ENCODE assay signal across 1 cellular context in the genomic region with DNA sequence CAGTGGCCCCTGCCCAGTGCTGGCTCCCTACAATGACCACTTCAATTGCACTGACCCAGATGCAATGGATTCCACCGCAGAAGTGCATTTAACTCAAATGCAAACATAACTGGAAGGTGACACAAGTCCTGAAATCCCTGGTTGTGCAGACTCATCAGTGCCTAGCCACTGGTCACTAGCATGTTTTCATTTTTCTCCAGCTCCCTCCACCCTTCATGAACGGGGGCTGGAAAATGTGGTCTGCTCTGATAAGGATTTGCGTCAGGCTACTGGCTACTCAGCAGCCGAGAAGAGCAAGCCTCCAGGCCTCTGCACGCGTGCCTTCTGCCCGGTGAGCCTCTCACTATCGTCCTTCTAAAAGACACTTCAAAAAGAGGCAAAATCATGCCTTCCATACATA.
TF ChIP-seq lines count a peak whose summit lies in the region.

No MANE protein-coding gene starts in this region.

TF ChIP-seq in K562, 482 proteins besides CTCF, POLR2A, EP300 and RAD21 (continued from another document):
- TF ChIP-seq, protein P1, sequence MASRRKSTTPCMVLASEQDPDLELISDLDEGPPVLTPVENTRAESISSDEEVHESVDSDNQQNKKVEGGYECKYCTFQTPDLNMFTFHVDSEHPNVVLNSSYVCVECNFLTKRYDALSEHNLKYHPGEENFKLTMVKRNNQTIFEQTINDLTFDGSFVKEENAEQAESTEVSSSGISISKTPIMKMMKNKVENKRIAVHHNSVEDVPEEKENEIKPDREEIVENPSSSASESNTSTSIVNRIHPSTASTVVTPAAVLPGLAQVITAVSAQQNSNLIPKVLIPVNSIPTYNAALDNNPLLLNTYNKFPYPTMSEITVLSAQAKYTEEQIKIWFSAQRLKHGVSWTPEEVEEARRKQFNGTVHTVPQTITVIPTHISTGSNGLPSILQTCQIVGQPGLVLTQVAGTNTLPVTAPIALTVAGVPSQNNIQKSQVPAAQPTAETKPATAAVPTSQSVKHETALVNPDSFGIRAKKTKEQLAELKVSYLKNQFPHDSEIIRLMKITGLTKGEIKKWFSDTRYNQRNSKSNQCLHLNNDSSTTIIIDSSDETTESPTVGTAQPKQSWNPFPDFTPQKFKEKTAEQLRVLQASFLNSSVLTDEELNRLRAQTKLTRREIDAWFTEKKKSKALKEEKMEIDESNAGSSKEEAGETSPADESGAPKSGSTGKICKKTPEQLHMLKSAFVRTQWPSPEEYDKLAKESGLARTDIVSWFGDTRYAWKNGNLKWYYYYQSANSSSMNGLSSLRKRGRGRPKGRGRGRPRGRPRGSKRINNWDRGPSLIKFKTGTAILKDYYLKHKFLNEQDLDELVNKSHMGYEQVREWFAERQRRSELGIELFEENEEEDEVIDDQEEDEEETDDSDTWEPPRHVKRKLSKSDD (conservative IDR thresholded peaks at IDR 0.05; ENCODE audit: low read length) = no peak
- peak; percentile 95 for TF ChIP-seq TEAD4 (IDR thresholded peaks at IDR 0.05; ENCODE audit: low read length)
- no peak for TF ChIP-seq TEAD4 (CRISPR knock-in tag; IDR thresholded peaks at IDR 0.05; ENCODE audit: borderline replicate concordance)
- no peak for TF ChIP-seq HNRNPK (IDR thresholded peaks at IDR 0.05; ENCODE audit: low read depth, low read length, poor library complexity, severe bottlenecking)
- TF ChIP-seq ZNF507 (tag; conservative IDR thresholded peaks at IDR 0.05) = no peak
- TF ChIP-seq SMAD1 (IDR thresholded peaks at IDR 0.05; ENCODE audit: low read depth, low read length, partially characterized antibody) = peak; percentile 89
- TF ChIP-seq TAF1 (IDR thresholded peaks at IDR 0.05; ENCODE audit: control insufficient read depth, extremely low read depth, insufficient read depth, low read length, severe bottlenecking) = peak; percentile 38
- TF ChIP-seq TEAD1 (CRISPR knock-in tag; IDR thresholded peaks at IDR 0.05) = peak in 1 of 2 experiments; percentile 81; a peak in 2 of 4 replicates
TF ChIP-seq in K562: peak in this region for 140.
